8 cellular contexts compared by ENCODE assay signal in genomic region chr1:75615664-75616435, GRCh38. TPM values are rescaled to one million over a fixed set of nuclear protein-coding genes. Genes with fewer than 3 reads are reported as not detected.
DNase-seq lines count a peak whose midpoint lies in the region; ATAC-seq, FAIRE-seq and TF ChIP-seq lines count a peak whose summit lies in the region.

No MANE protein-coding gene starts in this region.

- H3K4me1 ChIP-seq in GM12878 (ENCODE audit: control insufficient read depth, insufficient read depth, low read length) (no peaks in the 10 kb centered on the region), OCI-LY7 (ENCODE audit: insufficient read depth, low read length, poor library complexity, severe bottlenecking) (no peaks in the 10 kb centered on the region)

- no peak for TF ChIP-seq EP300 in GM12878 (IDR thresholded peaks at IDR 0.05; ENCODE audit: borderline replicate concordance in 1 of 2, control insufficient read depth in 1 of 2, low read depth in 2 of 2, low read length in 2 of 2)

- H3K27ac ChIP-seq in GM12878 (ENCODE audit: control insufficient read depth, insufficient read depth): no peak overlapping the region
- H3K27ac ChIP-seq in OCI-LY7 (ENCODE audit: low read depth, low read length, poor library complexity, severe bottlenecking): no peak overlapping the region

- H4K20me1 ChIP-seq in GM12878 (ENCODE audit: control insufficient read depth, insufficient read depth): no peaks in the 10 kb centered on the region
- H4K20me1 ChIP-seq in OCI-LY7 (ENCODE audit: insufficient read depth, low read length): no peaks in the 10 kb centered on the region

- no peak for TF ChIP-seq RAD21 in GM12878 (IDR thresholded peaks at IDR 0.05; ENCODE audit: insufficient read depth, low read depth, low read length)

- H3K9me3 ChIP-seq in GM12878 (replicated peaks; ENCODE audit: control insufficient read depth, insufficient read depth, low read length) (no peaks in the 10 kb centered on the region), OCI-LY7 (ENCODE audit: low read length) (no peaks in the 10 kb centered on the region)

- RAD21 ChIA-PET in GM12878 (lab: Charles Lee; ENCODE audit: unreplicated experiment): no interaction called here

- H3K9ac ChIP-seq in GM12878 (ENCODE audit: control insufficient read depth, insufficient read depth, low read length): no peak overlapping the region

- no peaks in the 10 kb centered on the region for H3K9me2 ChIP-seq in OCI-LY7 (ENCODE audit: insufficient read depth, low read length)

- CTCF ChIA-PET in GM12878 (lab: Yijun Ruan, JAX) (interaction anchor here (1.0 kb wide), 1 partner anchor 16 kb away, joined by 4 read pairs; no protein-coding TSS in a partner anchor), OCI-LY7 (lab: Charles Lee; ENCODE audit: unreplicated experiment) (no interaction called here)

- TF ChIP-seq POLR2A in GM12878 (IDR thresholded peaks at IDR 0.05; ENCODE audit: low read depth, low read length): no peak

- intact Hi-C loops in GM12878 (cut with micrococcal nuclease; ENCODE audit: unreplicated experiment) (no loop called here), OCI-LY7 (cut with micrococcal nuclease; ENCODE audit: unreplicated experiment) (no loop called here)

- FAIRE-seq in GM12878 (lab: Jason Lieb, UNC): no peak

- BruUV-seq in GM12878 (replicated peaks; lab: Mats Ljungman, UMichigan) (no TSS peak), OCI-LY7 (replicated peaks; lab: Mats Ljungman, UMichigan) (no TSS peak)

- H3K27me3 ChIP-seq in GM12878 (replicated peaks in 1 of 2; ENCODE audit: control insufficient read depth in 2 of 2, insufficient read depth in 2 of 2, low read length in 1 of 2): peaks cover 10 to 11% of the 10 kb centered on the region in 2 experiments

- no peak for TF ChIP-seq CTCF in GM12878 (IDR thresholded peaks at IDR 0.05 in 2 of 3, conservative IDR thresholded peaks at IDR 0.05 in 1 of 3; ENCODE audit: control insufficient read depth in 2 of 3, extremely low read depth in 1 of 3, insufficient read depth in 1 of 3, low read depth in 3 of 3, low read length in 3 of 3)
- no peak for TF ChIP-seq CTCF in OCI-LY7 (conservative IDR thresholded peaks at IDR 0.05; ENCODE audit: low read length)

- WGBS in GM12878 (ENCODE audit: insufficient coverage, insufficient replicate concordance, low lambda C conversion rate, missing lambda C conversion rate): 1% methylated on average over 33 of the region's 72 CpGs

- ATAC-seq in GM21825 (IDR thresholded peaks at IDR 0.05; ENCODE audit: unreplicated experiment) (peak; percentile 48), GM12878 (peak; percentile 52)

- DNase-seq in Caki2 (ENCODE audit: low read depth) (peak; percentile 25), NCI-H82 (lab: John Stamatoyannopoulos, UW) (peak; percentile 72), GM12878 (ENCODE audit: low read depth, low spot score) (no peak), skeletal muscle cell (ENCODE audit: low read depth) (no peak), OCI-LY7 (ENCODE audit: low spot score) (no peak), KBM-7 (no peak)

- H3K79me2 ChIP-seq in GM12878 (ENCODE audit: control insufficient read depth, insufficient read depth, low read length) (no peaks in the 10 kb centered on the region), OCI-LY7 (ENCODE audit: insufficient read depth, low read depth, low read length) (no peaks in the 10 kb centered on the region)

- H3K4me3 ChIP-seq in GM12878 (no peak overlapping the region), iPS-11a (ENCODE audit: low read depth, low read length) (peak overlapping the region; percentile 58), skeletal muscle cell (ENCODE audit: low read depth, low read length) (peak overlapping the region; percentile 47), OCI-LY7 (ENCODE audit: low read depth, low read length, poor library complexity, severe bottlenecking) (no peak overlapping the region)

- H3K4me2 ChIP-seq in GM12878 (ENCODE audit: control insufficient read depth, insufficient read depth) (peak overlapping the region; percentile 48), OCI-LY7 (ENCODE audit: low read length) (no peak overlapping the region)

- SMC1A ChIA-PET in GM12878 (lab: Charles Lee; ENCODE audit: uncharacterized antibody, unreplicated experiment): interaction anchor here (0.6 kb wide), 2 partner anchors 13 to 383 kb away, joined by 3 read pairs; no protein-coding TSS in a partner anchor

- POLR2A ChIA-PET in GM12878 (lab: Charles Lee) (interaction anchor here (0.6 kb wide), 1 partner anchor 541 kb away, joined by 3 read pairs; no protein-coding TSS in a partner anchor), OCI-LY7 (lab: Charles Lee) (interaction anchor here (0.6 kb wide), 1 partner anchor 181 kb away, joined by 4 read pairs; the partner anchor contains the start of gene MSH4)

- H3K36me3 ChIP-seq in GM12878 (ENCODE audit: control insufficient read depth in 2 of 2, insufficient read depth in 2 of 2, low read length in 1 of 2): no peaks in the 10 kb centered on the region
- no peaks in the 10 kb centered on the region for H3K36me3 ChIP-seq in OCI-LY7 (ENCODE audit: insufficient read depth, low read length)

- H2AFZ ChIP-seq in GM12878 (ENCODE audit: control insufficient read depth, low read depth, low read length) (no peak overlapping the region), OCI-LY7 (ENCODE audit: low read length) (no peak overlapping the region)

- in situ Hi-C loops in Caki2 (cut with HindIII; ENCODE audit: low pct_unique_long_range_greater_than_20kb, low sequenced_read_pairs) (no loop called here), GM12878 (cut with MboI) (no loop called here), KBM-7 (cut with MboI; ENCODE audit: low pct_unique_long_range_greater_than_20kb, low sequenced_read_pairs) (no loop called here)

TF ChIP-seq in GM12878, 131 proteins besides CTCF, POLR2A, EP300 and RAD21:
- TF ChIP-seq SUZ12 (IDR thresholded peaks at IDR 0.05; ENCODE audit: unreplicated experiment) (peak; percentile 46), GATAD2B (conservative IDR thresholded peaks at IDR 0.05; ENCODE audit: low read depth) (no peak), YBX1 (IDR thresholded peaks at IDR 0.05) (no peak)

RNA-seq across cellular contexts. Expression of gene SLC44A5, which starts 4.9 kb away (rescaled TPM):
- 0.70 and 1.5 TPM in 2 replicates for total RNA-seq in Caki2 (2014; rRNA removed; shearing (Covaris generic); ENCODE audit: low replicate concordance)
- total RNA-seq in GM12878 (2013; cell fraction: nucleolus; rRNA removed): 0.35 and 0.54 TPM in 2 replicates
- 0.05 TPM in 1 of 2 replicates, not detected in the other for total RNA-seq in GM12878 (2014; rRNA removed)
- total RNA-seq in GM12878 (2014; rRNA removed; fragmentation: Illumina TruSeq; extraction: Trizol): 0.04 TPM in 1 of 2 replicates, not detected in the other
- not detected in 2 replicates for total RNA-seq in GM12878 (2021)
- 0.24 TPM for polyA plus RNA-seq in GM12878 (2011; ENCODE audit: low read depth)
- 1.3 and 2.2 TPM in 2 replicates for polyA plus RNA-seq in GM12878 (2011; rRNA removed)
- 0.23 and 0.31 TPM in 2 replicates for polyA plus RNA-seq in GM12878 (2011; cell fraction: cytosol; rRNA removed)
- polyA plus RNA-seq in GM12878 (2011; cell fraction: nucleus; rRNA removed): 1.6 and 1.7 TPM in 2 replicates
- 0.34 and 0.53 TPM in 2 replicates for polyA plus RNA-seq in GM12878 (2012)
- 0.03 TPM in 1 of 2 replicates, not detected in the other for polyA plus RNA-seq in GM12878 (2014; fragmentation: Illumina TruSeq; extraction: Trizol)
- polyA plus RNA-seq in GM12878 (2014; fragmentation: Nextera tagmentation; extraction: Ambion mirVana): not detected
- polyA plus RNA-seq in GM12878 (2014; rRNA removed): 0.03 TPM in 1 of 2 replicates, not detected in the other
- not detected for polyA plus RNA-seq in GM12878 (2016; fragmentation: Nextera tagmentation; extraction: Ambion mirVana)
- polyA minus RNA-seq in GM12878 (2011; rRNA and poly(A)+ RNA removed): 0.73 and 0.98 TPM in 2 replicates
- 0.40 TPM in 1 of 2 replicates, not detected in the other for polyA minus RNA-seq in GM12878 (2011; cell fraction: cytosol; rRNA and poly(A)+ RNA removed)
- 0.96 and 0.97 TPM in 2 replicates for polyA minus RNA-seq in GM12878 (2011; cell fraction: nucleus; rRNA and poly(A)+ RNA removed)
- total RNA-seq in OCI-LY7 (2014; rRNA removed; shearing (Covaris generic)): not detected in 2 replicates
- total RNA-seq in OCI-LY7 (2022): not detected in 2 replicates

Comparison
In these comparisons a context has a peak if more than half of its experiments do, and no peak if none do; other contexts are left out.
1. DNase-seq: peak in Caki2 (single experiment) and NCI-H82 (single experiment); none in GM12878 (single experiment), skeletal muscle cell (single experiment), OCI-LY7 (single experiment) and KBM-7 (single experiment).
2. H3K4me3 ChIP-seq: peak in iPS-11a (single experiment) and skeletal muscle cell (single experiment); none in GM12878 (single experiment) and OCI-LY7 (single experiment).